ENCODE assay signal across 26 cellular contexts in the genomic region with DNA sequence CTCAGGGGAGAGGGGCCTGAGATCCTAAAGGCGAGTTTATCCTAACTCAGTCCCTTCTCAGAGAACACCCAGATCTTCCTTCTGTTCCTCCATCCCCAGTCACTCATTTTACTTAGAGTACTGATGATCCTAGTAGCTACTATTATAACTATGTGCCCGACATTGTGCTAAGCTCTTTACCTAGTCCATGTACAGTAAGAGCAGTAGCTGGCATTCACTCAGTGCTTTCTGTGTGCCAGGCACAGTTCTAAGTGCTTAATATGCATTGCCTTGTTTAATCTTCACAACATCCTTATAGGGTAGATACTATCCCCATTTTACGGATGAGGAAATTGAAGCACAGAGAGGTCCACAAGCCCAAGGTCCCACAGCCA. TPM values are rescaled to one million over a fixed set of nuclear protein-coding genes. Genes with fewer than 3 reads are reported as not detected.
A peak's percentile ranks its signal among the peaks of the same experiment; 100 is the strongest.
DNase-seq lines count a peak whose midpoint lies in the region; FAIRE-seq and TF ChIP-seq lines count a peak whose summit lies in the region.
"Had no signal": no experiment of that assay in that cellular context is flagged by ENCODE, and none has a peak within 500 bp of the region (broad histone marks: within the 10 kb centered on the region; RNA-seq: fewer than 3 reads in every experiment).

No MANE protein-coding gene starts in this region.

- H3K27me3 ChIP-seq in HUES64 (ENCODE audit: insufficient read depth, low read length) (peaks cover 62% of the 10 kb centered on the region), H1 (replicated peaks in 1 of 4; ENCODE audit: control insufficient read depth in 3 of 4, extremely low read depth in 1 of 4, insufficient read depth in 3 of 4, low read length in 3 of 4) (peaks cover 12 to 51% (median 37%) of the 10 kb centered on the region in 4 experiments)

- H4K91ac ChIP-seq in H1 (replicated peaks; ENCODE audit: insufficient read length, low read length): no peak overlapping the region

- TF ChIP-seq CTCF in H1 (IDR thresholded peaks at IDR 0.05; ENCODE audit: control extremely low read depth in 1 of 3, insufficient read depth in 1 of 3, low read depth in 1 of 3, low read length in 3 of 3): no peak
- no peak for TF ChIP-seq CTCF in nephron progenitor cell (IDR thresholded peaks at IDR 0.05)

- CTCF ChIA-PET in H1 (lab: Charles Lee; ENCODE audit: partially characterized antibody): interaction anchor here (0.7 to 1.1 kb wide), 5 partner anchors 12 to 115 kb away, joined by 3 to 4 read pairs (median 3); no protein-coding TSS in a partner anchor

- H3K56ac ChIP-seq in H1 (replicated peaks; ENCODE audit: insufficient read length, low read depth, low read length): no peak overlapping the region

- no peak for TF ChIP-seq POLR2A in H1 (IDR thresholded peaks at IDR 0.05; ENCODE audit: control extremely low read depth in 1 of 2, low read depth in 2 of 2, low read length in 2 of 2)

- H3K27ac Mint-ChIP-seq in nephron progenitor cell: no peak overlapping the region
- H3K27ac Mint-ChIP-seq: B cell had no signal

- POLR2A ChIA-PET in H1 (lab: Charles Lee; ENCODE audit: partially characterized antibody): no interaction called here

- H3K4me1 Mint-ChIP-seq in nephron progenitor cell: peaks cover 22% of the 10 kb centered on the region

- no peaks in the 10 kb centered on the region for H3K36me3 Mint-ChIP-seq in nephron progenitor cell (ENCODE audit: low read depth)

- H3K4me3 ChIP-seq in HUES64 (ENCODE audit: low read length) (peak overlapping the region; percentile 47; the same call in 1 of the 2 replicates), H1 (ENCODE audit: extremely low read depth in 1 of 4, insufficient read depth in 2 of 4, low read depth in 3 of 4, low read length in 4 of 4) (peak overlapping the region in 2 of 4 experiments; percentile 30 to 64; a peak in 4 of 8 replicates)

- peaks cover 74% of the 10 kb centered on the region for H3K27me3 Mint-ChIP-seq in nephron progenitor cell (ENCODE audit: low read depth, poor library complexity)

- H2BK5ac ChIP-seq in H1 (ENCODE audit: low read depth, low read length): no peak overlapping the region

- no peak overlapping the region for H2BK120ac ChIP-seq in H1 (replicated peaks; ENCODE audit: low read depth, low read length)

- H2AFZ ChIP-seq in H1 (ENCODE audit: low read length): no peak overlapping the region

- no peaks in the 10 kb centered on the region for H4K20me1 ChIP-seq in H1 (replicated peaks in 1 of 2; ENCODE audit: control insufficient read depth in 1 of 2, insufficient read depth in 2 of 2, low read length in 2 of 2)

- H3K27ac ChIP-seq in HUES64 (ENCODE audit: low read depth, low read length): no peak overlapping the region
- no peak overlapping the region for H3K27ac ChIP-seq in H1 (ENCODE audit: low read depth, low read length)
- H3K27ac ChIP-seq: C4-2B, HL-60, RWPE1 had no signal

- H3K9me3 Mint-ChIP-seq in nephron progenitor cell: peaks cover 55% of the 10 kb centered on the region

- DNase-seq in H1 (ENCODE audit: low read depth in 1 of 2, low spot score in 2 of 2) (no peak), nephron progenitor cell (no peak), NCI-H446 treated with DMSO at 0.1 percent for 48 hours (lab: John Stamatoyannopoulos, UW) (no peak), NCI-H146 (lab: John Stamatoyannopoulos, UW) (no peak), DMS153 (lab: John Stamatoyannopoulos, UW) (no peak), germinal center (ENCODE audit: low spot score) (no peak)
- DNase-seq: Calu3, DND-41, KBM-7, MV-4-11, NCI-H1105, NCI-H1436 treated with DMSO at 0.1 percent for 48 hours, NCI-H1930, NCI-H2107, NCI-H446, NCI-H526, NCI-H82, SHP77 had no signal

- no peak overlapping the region for H2AK5ac ChIP-seq in H1 (ENCODE audit: low read depth, low read length)

- H3K9ac ChIP-seq in HUES64 (ENCODE audit: low read depth, low read length): no peak overlapping the region
- no peak overlapping the region for H3K9ac ChIP-seq in H1 (replicated peaks in 1 of 4; ENCODE audit: extremely low read depth in 1 of 4, low read depth in 3 of 4, low read length in 3 of 4)

- no peaks in the 10 kb centered on the region for H3K79me2 ChIP-seq in H1 (ENCODE audit: control insufficient read depth in 1 of 2, insufficient read depth in 2 of 2, low read length in 2 of 2)

- H3K4me3 Mint-ChIP-seq in nephron progenitor cell: peak overlapping the region; percentile 75

- no peak overlapping the region for H4K5ac ChIP-seq in H1 (ENCODE audit: insufficient read length, low read depth, low read length)

- no peak for TF ChIP-seq EP300 in H1 (IDR thresholded peaks at IDR 0.05; ENCODE audit: borderline replicate concordance in 1 of 2, low read depth in 2 of 2, low read length in 2 of 2)

- H3K23ac ChIP-seq in H1 (ENCODE audit: insufficient read length): no peak overlapping the region

- H3K9me3 ChIP-seq in HUES64 (ENCODE audit: insufficient read depth, low read depth, low read length) (no peaks in the 10 kb centered on the region), H1 (ENCODE audit: insufficient read depth in 2 of 2, low read depth in 1 of 2, low read length in 1 of 2) (no peaks in the 10 kb centered on the region)

- no peak for FAIRE-seq in H1 (lab: Jason Lieb, UNC)
- FAIRE-seq: GM19239, H54 had no signal

- H3K23me2 ChIP-seq in H1 (ENCODE audit: low read depth, low read length): peaks cover 4% of the 10 kb centered on the region; the same call in 1 of the 2 replicates

- H2BK15ac ChIP-seq in H1 (ENCODE audit: low read length): no peak overlapping the region

- no peak overlapping the region for H2BK12ac ChIP-seq in H1 (ENCODE audit: low read depth, low read length)

- H3K18ac ChIP-seq in H1 (ENCODE audit: extremely low read depth, low read length): no peak overlapping the region

- no peak overlapping the region for H3K4ac ChIP-seq in H1 (replicated peaks; ENCODE audit: insufficient read length, low read depth, low read length)

- 50% methylated on average over 2 of the region's 3 CpGs for WGBS in HUES64
- 58% methylated on average over 2 of the region's 3 CpGs; no CpG with 5 or more reads in 1 of the 2 experiments for WGBS in H1 (ENCODE audit: extremely low coverage in 1 of 2, insufficient coverage in 1 of 2, insufficient read length in 1 of 2, insufficient replicate concordance in 2 of 2, low coverage in 1 of 2, low lambda C conversion rate in 2 of 2, missing lambda C conversion rate in 1 of 2), 2 experiments

- no peak overlapping the region for H2BK20ac ChIP-seq in H1 (ENCODE audit: low read length)

- H3K4me2 ChIP-seq in H1 (ENCODE audit: insufficient read depth in 1 of 2, low read depth in 2 of 2, low read length in 2 of 2): peak overlapping the region; percentile 67 to 70

- H4K8ac ChIP-seq in H1 (ENCODE audit: extremely low read depth, insufficient read depth, low read length): no peak overlapping the region

- H3K36me3 ChIP-seq in HUES64 (ENCODE audit: insufficient read depth, low read length) (no peaks in the 10 kb centered on the region), H1 (ENCODE audit: control insufficient read depth in 2 of 4, insufficient read depth in 4 of 4, low read length in 3 of 4) (no peaks in the 10 kb centered on the region)

- H3K79me1 ChIP-seq in H1 (ENCODE audit: low read depth, low read length): no peaks in the 10 kb centered on the region

- no peak overlapping the region for H3K14ac ChIP-seq in H1 (ENCODE audit: insufficient read length)

- H3K4me1 ChIP-seq in HUES64 (ENCODE audit: insufficient read depth, low read length) (no peaks in the 10 kb centered on the region), H1 (replicated peaks in 1 of 4; ENCODE audit: control insufficient read depth in 3 of 4, insufficient read depth in 4 of 4, low read length in 3 of 4) (no peaks in the 10 kb centered on the region; a peak in 2 of 7 replicates)

- TF ChIP-seq RAD21 in H1 (IDR thresholded peaks at IDR 0.05 in 1 of 2, conservative IDR thresholded peaks at IDR 0.05 in 1 of 2; ENCODE audit: low read depth in 2 of 2, low read length in 2 of 2): no peak

TF ChIP-seq in H1, 55 proteins besides CTCF, POLR2A, EP300 and RAD21 (continues in another document):
- TF ChIP-seq PHF8 (conservative IDR thresholded peaks at IDR 0.05; ENCODE audit: low read depth, low read length) (no peak), TAF1 (IDR thresholded peaks at IDR 0.05; ENCODE audit: low read depth, low read length) (no peak), POLR2AphosphoS5 (IDR thresholded peaks at IDR 0.05; ENCODE audit: low read depth, low read length) (no peak), RNF2 (IDR thresholded peaks at IDR 0.05; ENCODE audit: borderline replicate concordance, low read depth, low read length, missing control alignments, poor library complexity, severe bottlenecking) (no peak), BACH1 (IDR thresholded peaks at IDR 0.05; ENCODE audit: low read length) (no peak), YY1 (IDR thresholded peaks at IDR 0.05; ENCODE audit: low read depth, low read length) (no peak), CEBPB (IDR thresholded peaks at IDR 0.05; ENCODE audit: low read depth, low read length) (no peak), GABPA (IDR thresholded peaks at IDR 0.05; ENCODE audit: borderline replicate concordance, insufficient read depth, low read length) (no peak), BRCA1 (IDR thresholded peaks at IDR 0.05; ENCODE audit: low read depth, low read length) (no peak)
- TF ChIP-seq, protein P1, sequence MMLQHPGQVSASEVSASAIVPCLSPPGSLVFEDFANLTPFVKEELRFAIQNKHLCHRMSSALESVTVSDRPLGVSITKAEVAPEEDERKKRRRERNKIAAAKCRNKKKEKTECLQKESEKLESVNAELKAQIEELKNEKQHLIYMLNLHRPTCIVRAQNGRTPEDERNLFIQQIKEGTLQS (IDR thresholded peaks at IDR 0.05; ENCODE audit: insufficient read depth, low read depth, low read length): no peak
- TF ChIP-seq, protein P2, sequence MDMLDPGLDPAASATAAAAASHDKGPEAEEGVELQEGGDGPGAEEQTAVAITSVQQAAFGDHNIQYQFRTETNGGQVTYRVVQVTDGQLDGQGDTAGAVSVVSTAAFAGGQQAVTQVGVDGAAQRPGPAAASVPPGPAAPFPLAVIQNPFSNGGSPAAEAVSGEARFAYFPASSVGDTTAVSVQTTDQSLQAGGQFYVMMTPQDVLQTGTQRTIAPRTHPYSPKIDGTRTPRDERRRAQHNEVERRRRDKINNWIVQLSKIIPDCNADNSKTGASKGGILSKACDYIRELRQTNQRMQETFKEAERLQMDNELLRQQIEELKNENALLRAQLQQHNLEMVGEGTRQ (IDR thresholded peaks at IDR 0.05; ENCODE audit: low read length): no peak

RNA-seq across cellular contexts. Expression of a gene that starts 58.3 kb away (rescaled TPM):
- 0.15 TPM for polyA plus RNA-seq in HUES64 (2013, experiment 1 of 2)
- 0.38 TPM for polyA plus RNA-seq in HUES64 (2013, experiment 2 of 2)
- 0.56 and 0.61 TPM in 2 replicates for total RNA-seq in H1 (2021; fragmentation: NEBNext Ultra II Directional; extraction: Animal tissue kit (Norgen Biotek cat#: 25700))
- polyA plus RNA-seq in H1 (2011; rRNA removed): 0.38 and 0.64 TPM in 2 replicates
- 0.37 TPM for polyA plus RNA-seq in H1 (2011; cell fraction: cytosol; rRNA removed)
- polyA plus RNA-seq in H1 (2011; cell fraction: nucleus; rRNA removed): 1.1 TPM
- polyA plus RNA-seq in H1 (2012, experiment 1 of 2): 0.32 to 0.57 TPM (median 0.44 TPM) in 4 replicates
- polyA plus RNA-seq in H1 (2012, experiment 2 of 2): 0.25 TPM
- polyA plus RNA-seq in H1 (2013, experiment 1 of 2): 0.39 TPM
- 0.37 TPM for polyA plus RNA-seq in H1 (2013, experiment 2 of 2)
- 0.49 and 0.79 TPM in 2 replicates for polyA minus RNA-seq in H1 (2011; rRNA and poly(A)+ RNA removed)
- polyA minus RNA-seq in H1 (2011; cell fraction: cytosol; rRNA and poly(A)+ RNA removed): 0.29 TPM
- polyA minus RNA-seq in H1 (2011; cell fraction: nucleus; rRNA and poly(A)+ RNA removed): 0.90 TPM
- total RNA-seq: MCF 10A had no signal
